27 cellular contexts compared by ENCODE assay signal in genomic region chrX:103170216-103170615, GRCh38. TPM values are rescaled to one million over a fixed set of nuclear protein-coding genes. Genes with fewer than 3 reads are reported as not detected.
DNase-seq lines count a peak whose midpoint lies in the region; TF ChIP-seq lines count a peak whose summit lies in the region.
"Had no signal": no experiment of that assay in that cellular context is flagged by ENCODE, and none has a peak within 500 bp of the region (broad histone marks: within the 10 kb centered on the region; RNA-seq: fewer than 3 reads in every experiment).

No MANE protein-coding gene starts in this region.

- TF ChIP-seq CTCF in choroid plexus epithelial cell (conservative IDR thresholded peaks at IDR 0.05; ENCODE audit: low read depth, low read length) (no peak), hepatocyte (IDR thresholded peaks at IDR 0.05; ENCODE audit: poor library complexity) (no peak), mesothelial cell of epicardium (IDR thresholded peaks at IDR 0.05; ENCODE audit: unreplicated experiment) (no peak)

- H3K79me2 ChIP-seq in hepatocyte: no peaks in the 10 kb centered on the region

- H3K27ac Mint-ChIP-seq in mesothelial cell of epicardium: no peak overlapping the region
- H3K27ac Mint-ChIP-seq: activated CD4-positive, alpha-beta memory T cell treated with anti-CD3 and anti-CD28 coated beads, Interleukin-2, amount 10 ng/mL, durations not matched to agents 7 days and 5 days; activated naive CD8-positive, alpha-beta T cell treated with anti-CD3 and anti-CD28 coated beads, Interleukin-2, amount 50 U/mL, for 24 hours; natural killer cell; T-cell had no signal

- H3K4me1 Mint-ChIP-seq in mesothelial cell of epicardium: no peaks in the 10 kb centered on the region
- H3K4me1 Mint-ChIP-seq: activated CD4-positive, alpha-beta memory T cell treated with anti-CD3 and anti-CD28 coated beads, Interleukin-2, amount 10 ng/mL, durations not matched to agents 7 days and 5 days; activated naive CD8-positive, alpha-beta T cell treated with anti-CD3 and anti-CD28 coated beads, Interleukin-2, amount 50 U/mL, for 24 hours; natural killer cell; T-cell had no signal

- H3K4me2 ChIP-seq in hepatocyte: no peak overlapping the region
- H3K4me2 ChIP-seq: PC-9 had no signal

- H3K27me3 ChIP-seq in hepatocyte: no peaks in the 10 kb centered on the region
- H3K27me3 ChIP-seq: body of pancreas, ovary, SJCRH30 had no signal

- no peaks in the 10 kb centered on the region for H3K9me3 ChIP-seq in hepatocyte (ENCODE audit: low read depth)
- H3K9me3 ChIP-seq: body of pancreas, heart right ventricle, ovary, SJCRH30 had no signal

- no peak overlapping the region for H3K4me3 ChIP-seq in choroid plexus epithelial cell (ENCODE audit: low read depth, low read length)
- H3K4me3 ChIP-seq in hepatocyte: no peak overlapping the region
- H3K4me3 ChIP-seq: body of pancreas, heart right ventricle, K562, ovary, PC-9, SJCRH30 had no signal

- H3K36me3 ChIP-seq in hepatocyte (replicated peaks; ENCODE audit: insufficient read depth, low read depth): no peaks in the 10 kb centered on the region
- H3K36me3 ChIP-seq: heart right ventricle, ovary, SJCRH30 had no signal

- H4K20me1 ChIP-seq in hepatocyte (ENCODE audit: insufficient read depth, poor library complexity, severe bottlenecking): no peaks in the 10 kb centered on the region

- H3K4me1 ChIP-seq in hepatocyte (ENCODE audit: insufficient read depth): no peaks in the 10 kb centered on the region
- H3K4me1 ChIP-seq: body of pancreas, heart right ventricle, SJCRH30 had no signal

- H2AFZ ChIP-seq in hepatocyte: no peak overlapping the region
- H2AFZ ChIP-seq: PC-9 had no signal

- no peaks in the 10 kb centered on the region for H3K9me2 ChIP-seq in hepatocyte (replicated peaks; ENCODE audit: insufficient read depth)

- no peaks in the 10 kb centered on the region for H3K36me3 Mint-ChIP-seq in mesothelial cell of epicardium
- H3K36me3 Mint-ChIP-seq: natural killer cell, T-cell had no signal

- peak; percentile 7 for DNase-seq in Daoy (ENCODE audit: low read depth)
- DNase-seq in LHCN-M2 (ENCODE audit: low read depth): peak; percentile 51
- peak; percentile 26 for DNase-seq in choroid plexus epithelial cell (ENCODE audit: low read depth)
- DNase-seq in hepatic stellate cell (ENCODE audit: low spot score): peak; percentile 34
- no peak for DNase-seq in retina
- no peak for DNase-seq in NCI-H82 treated with DMSO at 0.1 percent for 48 hours (lab: John Stamatoyannopoulos, UW; ENCODE audit: unreplicated experiment)
- DNase-seq in hepatocyte (ENCODE audit: low spot score): no peak
- DNase-seq in mesothelial cell of epicardium (ENCODE audit: low spot score in 2 of 2, unreplicated experiment in 2 of 2): no peak
- DNase-seq: activated CD4-positive, alpha-beta memory T cell treated with anti-CD3 and anti-CD28 coated beads, Interleukin-2, amount 10 ng/mL, durations not matched to agents 7 days and 5 days; activated gamma-delta T cell; activated naive CD8-positive, alpha-beta T cell treated with anti-CD3 and anti-CD28 coated beads, Interleukin-2, amount 50 U/mL, for 24 hours; activated T-cell treated with anti-CD3 and anti-CD28 coated beads for 4 hours; body of pancreas; heart right ventricle; midbrain; natural killer cell; NCI-H146; NCI-H510A; ovary; PC-9; right cardiac atrium; SJCRH30; stimulated activated CD4-positive, alpha-beta T cell treated with anti-CD3 and anti-CD28 coated beads, Interleukin-12 subunit alpha, Interleukin-12 subunit beta, amount 100 ng/mL, for 4 hours; stimulated activated CD4-positive, alpha-beta T cell treated with anti-CD3 and anti-CD28 coated beads, Interleukin-4, amount 100 ng/mL, for 4 hours; stimulated activated naive CD4-positive, alpha-beta T cell; T-cell had no signal

- no peaks in the 10 kb centered on the region for H3K27me3 Mint-ChIP-seq in mesothelial cell of epicardium (ENCODE audit: low read depth)
- H3K27me3 Mint-ChIP-seq: activated CD4-positive, alpha-beta memory T cell treated with anti-CD3 and anti-CD28 coated beads, Interleukin-2, amount 10 ng/mL, durations not matched to agents 7 days and 5 days had no signal

- no peak overlapping the region for H3K27ac ChIP-seq in hepatocyte
- H3K27ac ChIP-seq: body of pancreas, heart right ventricle, ovary, PC-9, SJCRH30 had no signal

- H3K9me3 Mint-ChIP-seq in mesothelial cell of epicardium: peaks cover 23% of the 10 kb centered on the region
- H3K9me3 Mint-ChIP-seq: activated CD4-positive, alpha-beta memory T cell treated with anti-CD3 and anti-CD28 coated beads, Interleukin-2, amount 10 ng/mL, durations not matched to agents 7 days and 5 days; activated naive CD8-positive, alpha-beta T cell treated with anti-CD3 and anti-CD28 coated beads, Interleukin-2, amount 50 U/mL, for 24 hours; natural killer cell; T-cell had no signal

- 75% methylated on average over 3 of the region's 3 CpGs for WGBS in hepatocyte (ENCODE audit: low lambda C conversion rate, missing lambda C conversion rate)

- no peak overlapping the region for H3K4me3 Mint-ChIP-seq in mesothelial cell of epicardium
- H3K4me3 Mint-ChIP-seq: activated CD4-positive, alpha-beta memory T cell treated with anti-CD3 and anti-CD28 coated beads, Interleukin-2, amount 10 ng/mL, durations not matched to agents 7 days and 5 days; activated naive CD8-positive, alpha-beta T cell treated with anti-CD3 and anti-CD28 coated beads, Interleukin-2, amount 50 U/mL, for 24 hours; natural killer cell; T-cell had no signal

RNA-seq across cellular contexts. Expression of gene BEX4, which starts 44.7 kb away (rescaled TPM):
- total RNA-seq in Daoy (2014; rRNA removed; shearing (Covaris generic)): 2.9 and 4.8 TPM in 2 replicates
- total RNA-seq in LHCN-M2 (2014; rRNA removed) (1.5 and 1.9 TPM in 2 replicates), hepatocyte (55.6 and 75.6 TPM in 2 replicates), mesothelial cell of epicardium (73.2 to 82.2 TPM (median 74.3 TPM) in 3 replicates)
- polyA plus RNA-seq in LHCN-M2 (2012): 6.2 TPM
- polyA plus RNA-seq in hepatocyte: 112 and 119 TPM in 2 replicates

Comparison
In these comparisons a context has a peak if more than half of its experiments do, and no peak if none do; other contexts are left out.
1. DNase-seq: peak in Daoy (single experiment), LHCN-M2 (single experiment), choroid plexus epithelial cell (single experiment) and hepatic stellate cell (single experiment); none in retina (single experiment), NCI-H82 treated with DMSO at 0.1 percent for 48 hours (single experiment), hepatocyte (single experiment) and mesothelial cell of epicardium (0 of 2).